Comparison of ENCODE assay signal across 8 cellular contexts in genomic region chr2:219029829-219030165, GRCh38. TPM values are rescaled to one million over a fixed set of nuclear protein-coding genes. Genes with fewer than 3 reads are reported as not detected.
A peak's percentile ranks its signal among the peaks of the same experiment; 100 is the strongest.
DNase-seq lines count a peak whose midpoint lies in the region; ATAC-seq, FAIRE-seq and TF ChIP-seq lines count a peak whose summit lies in the region.

No MANE protein-coding gene starts in this region.

- in situ Hi-C loops in HepG2 (cut with HindIII; ENCODE audit: extremely low pct_ligation_motif_present, low pct_unique_long_range_greater_than_20kb): no loop called here

- peak; percentile 99 for TF ChIP-seq CTCF in GM12875 (IDR thresholded peaks at IDR 0.05; ENCODE audit: borderline replicate concordance, insufficient read depth, low read depth, low read length)
- TF ChIP-seq CTCF in HepG2 (CRISPR knock-in tag; IDR thresholded peaks at IDR 0.05): peak; percentile 98

- H3K36me3 ChIP-seq in HepG2 (replicated peaks in 1 of 2; ENCODE audit: control insufficient read depth in 1 of 2, insufficient read depth in 2 of 2, low read length in 2 of 2): no peaks in the 10 kb centered on the region

- no peak overlapping the region for H3K27ac ChIP-seq in HepG2 (ENCODE audit: extremely low read length, insufficient read depth, low read length)

- peak; percentile 77 for DNase-seq in NCI-H2227 treated with DMSO at 0.1 percent for 48 hours (lab: John Stamatoyannopoulos, UW)
- DNase-seq in activated CD4-positive, alpha-beta T cell treated with anti-CD3 and anti-CD28 coated beads for 1 hour: peak; percentile 60
- DNase-seq in cerebellum (ENCODE audit: low spot score): peak; percentile 85
- peak; percentile 73 for DNase-seq in HepG2 (ENCODE audit: low spot score)
- DNase-seq in stimulated activated CD4-positive, alpha-beta T cell treated with anti-CD3 and anti-CD28 coated beads, Interleukin-4, amount 100 ng/mL, for 48 hours (ENCODE audit: low read depth in 2 of 2): peak; percentile 72 to 73

- H3K4me2 ChIP-seq in HepG2 (ENCODE audit: low read depth, low read length): no peak overlapping the region

- H3K4me3 ChIP-seq in GM12875 (ENCODE audit: low read depth, low read length) (no peak overlapping the region), HepG2 (replicated peaks in 1 of 3; ENCODE audit: insufficient read depth in 1 of 3, low read depth in 2 of 3, low read length in 3 of 3) (no peak overlapping the region)

- no peak overlapping the region for H3K9ac ChIP-seq in HepG2 (ENCODE audit: insufficient read depth, low read depth, low read length)

- H3K27me3 ChIP-seq in HepG2 (ENCODE audit: control insufficient read depth in 1 of 2, insufficient read depth in 2 of 2, low read length in 2 of 2): peaks cover 18 to 83% of the 10 kb centered on the region in 2 experiments

- WGBS in HepG2 (ENCODE audit: low lambda C conversion rate): 35% methylated on average over 8 of the region's 9 CpGs

- H4K20me1 ChIP-seq in HepG2 (ENCODE audit: insufficient read depth, low read length): peaks cover 14% of the 10 kb centered on the region; the same call in 1 of the 2 replicates

- TF ChIP-seq POLR2A in HepG2 (IDR thresholded peaks at IDR 0.05; ENCODE audit: insufficient read depth in 1 of 2, low read depth in 2 of 2, low read length in 2 of 2): no peak

- POLR2A ChIA-PET in HepG2 (lab: Yijun Ruan, JAX): interaction anchor here (0.9 to 1.3 kb wide), 3 partner anchors 28 to 125 kb away, joined by 3 to 5 read pairs (median 3); no protein-coding TSS in a partner anchor

- intact Hi-C loops in HepG2 (cut with micrococcal nuclease; ENCODE audit: unreplicated experiment): loop anchor here (1.0 to 2.0 kb wide), 3 partner anchors 27 to 126 kb away; no protein-coding TSS in a partner anchor

- peak; percentile 95 for TF ChIP-seq RAD21 in HepG2 (CRISPR knock-in tag; IDR thresholded peaks at IDR 0.05)

- no TSS peak for BruUV-seq in HepG2 (replicated peaks; lab: Mats Ljungman, UMichigan)

- no peak overlapping the region for H2AFZ ChIP-seq in HepG2 (ENCODE audit: low read length)

- FAIRE-seq in HepG2 (lab: Jason Lieb, UNC): peak; percentile 97

- H3K79me2 ChIP-seq in HepG2 (ENCODE audit: insufficient read depth, low read length): no peaks in the 10 kb centered on the region

- no peaks in the 10 kb centered on the region for H3K9me3 ChIP-seq in HepG2 (ENCODE audit: low read length)

- TF ChIP-seq EP300 in HepG2 (IDR thresholded peaks at IDR 0.05; ENCODE audit: low read depth in 2 of 2, low read length in 2 of 2) (no peak), HepG2 (CRISPR knock-in tag; IDR thresholded peaks at IDR 0.05; ENCODE audit: borderline replicate concordance) (no peak)

- CTCF ChIA-PET in HepG2 (lab: Yijun Ruan, JAX; ENCODE audit: low intra/inter-chr PET ratio, low total read pairs): interaction anchor here (0.7 to 3.2 kb wide), 7 partner anchors 28 to 125 kb away, joined by 3 to 48 read pairs (median 4); no protein-coding TSS in a partner anchor

- no peaks in the 10 kb centered on the region for H3K4me1 ChIP-seq in HepG2 (ENCODE audit: insufficient read depth, low read length)

- ATAC-seq in HG02981 (IDR thresholded peaks at IDR 0.05; ENCODE audit: unreplicated experiment) (peak; percentile 78), HepG2 (peak; percentile 88), HG03457 (IDR thresholded peaks at IDR 0.05; ENCODE audit: unreplicated experiment) (no peak)

RNA-seq across cellular contexts. Expression of gene CFAP65, which starts 11.5 kb away (rescaled TPM):
- 1.00 TPM for total RNA-seq in cerebellum
- not detected in 2 replicates for total RNA-seq in HepG2 (2016; rRNA removed; fragmentation: Illumina TruSeq; extraction: Trizol)
- not detected in 2 replicates for total RNA-seq in HepG2 (2016; cell fraction: cytosol; rRNA removed; fragmentation: Illumina TruSeq; extraction: Trizol; ENCODE audit: low read depth)
- total RNA-seq in HepG2 (2016; cell fraction: insoluble cytoplasmic fraction; rRNA removed; fragmentation: Illumina TruSeq; extraction: Trizol): not detected in 2 replicates
- total RNA-seq in HepG2 (2016; cell fraction: membrane; rRNA removed; fragmentation: Illumina TruSeq; extraction: Trizol): not detected in 2 replicates
- total RNA-seq in HepG2 (2016; cell fraction: nucleus; rRNA removed; fragmentation: Illumina TruSeq; extraction: Trizol): not detected in 2 replicates
- 0.03 and 0.05 TPM in 2 replicates for polyA plus RNA-seq in HepG2 (2011; rRNA removed)
- polyA plus RNA-seq in HepG2 (2011; cell fraction: cytosol; rRNA removed): 0.03 TPM in 2 replicates
- 0.17 and 0.18 TPM in 2 replicates for polyA plus RNA-seq in HepG2 (2011; cell fraction: nucleus; rRNA removed)
- polyA plus RNA-seq in HepG2 (2012): 0.09 TPM in 1 of 2 replicates, not detected in the other
- not detected in 2 replicates for polyA plus RNA-seq in HepG2 (2016; cell fraction: cytosol; fragmentation: Illumina TruSeq; extraction: Trizol; ENCODE audit: low read depth)
- polyA plus RNA-seq in HepG2 (2016; cell fraction: insoluble cytoplasmic fraction; fragmentation: Illumina TruSeq; extraction: Trizol; ENCODE audit: low read depth): not detected in 2 replicates
- polyA plus RNA-seq in HepG2 (2016; cell fraction: membrane; fragmentation: Illumina TruSeq; extraction: Trizol; ENCODE audit: low read depth): not detected in 2 replicates
- polyA plus RNA-seq in HepG2 (2016; cell fraction: nucleus; fragmentation: Illumina TruSeq; extraction: Trizol; ENCODE audit: insufficient read depth, low read depth): not detected in 2 replicates
- polyA minus RNA-seq in HepG2 (2011; rRNA and poly(A)+ RNA removed; ENCODE audit: low replicate concordance): not detected in 2 replicates
- polyA minus RNA-seq in HepG2 (2011; cell fraction: cytosol; rRNA and poly(A)+ RNA removed): not detected in 2 replicates
- not detected in 2 replicates for polyA minus RNA-seq in HepG2 (2011; cell fraction: nucleus; rRNA and poly(A)+ RNA removed)

RNA-seq across cellular contexts. Expression of gene IHH, which starts 30.9 kb away (rescaled TPM):
- total RNA-seq in cerebellum: not detected
- total RNA-seq in HepG2 (2016; rRNA removed; fragmentation: Illumina TruSeq; extraction: Trizol): 0.15 and 0.42 TPM in 2 replicates
- 0.20 TPM in 1 of 2 replicates, not detected in the other for total RNA-seq in HepG2 (2016; cell fraction: cytosol; rRNA removed; fragmentation: Illumina TruSeq; extraction: Trizol; ENCODE audit: low read depth)
- 0.31 and 0.39 TPM in 2 replicates for total RNA-seq in HepG2 (2016; cell fraction: insoluble cytoplasmic fraction; rRNA removed; fragmentation: Illumina TruSeq; extraction: Trizol)
- total RNA-seq in HepG2 (2016; cell fraction: membrane; rRNA removed; fragmentation: Illumina TruSeq; extraction: Trizol): 0.28 and 0.31 TPM in 2 replicates
- 0.63 and 0.90 TPM in 2 replicates for total RNA-seq in HepG2 (2016; cell fraction: nucleus; rRNA removed; fragmentation: Illumina TruSeq; extraction: Trizol)
- 0.10 TPM in 1 of 2 replicates, not detected in the other for polyA plus RNA-seq in HepG2 (2011; rRNA removed)
- polyA plus RNA-seq in HepG2 (2011; cell fraction: cytosol; rRNA removed): 0.09 TPM in 2 replicates
- 0.16 and 0.37 TPM in 2 replicates for polyA plus RNA-seq in HepG2 (2011; cell fraction: nucleus; rRNA removed)
- polyA plus RNA-seq in HepG2 (2012): 0.08 and 0.12 TPM in 2 replicates
- polyA plus RNA-seq in HepG2 (2016; cell fraction: cytosol; fragmentation: Illumina TruSeq; extraction: Trizol; ENCODE audit: low read depth): 0.11 and 0.16 TPM in 2 replicates
- 0.30 and 0.58 TPM in 2 replicates for polyA plus RNA-seq in HepG2 (2016; cell fraction: insoluble cytoplasmic fraction; fragmentation: Illumina TruSeq; extraction: Trizol; ENCODE audit: low read depth)
- 0.41 and 0.43 TPM in 2 replicates for polyA plus RNA-seq in HepG2 (2016; cell fraction: membrane; fragmentation: Illumina TruSeq; extraction: Trizol; ENCODE audit: low read depth)
- 0.81 and 1.1 TPM in 2 replicates for polyA plus RNA-seq in HepG2 (2016; cell fraction: nucleus; fragmentation: Illumina TruSeq; extraction: Trizol; ENCODE audit: insufficient read depth, low read depth)
- polyA minus RNA-seq in HepG2 (2011; rRNA and poly(A)+ RNA removed; ENCODE audit: low replicate concordance): 0.26 TPM in 1 of 2 replicates, not detected in the other
- not detected in 2 replicates for polyA minus RNA-seq in HepG2 (2011; cell fraction: cytosol; rRNA and poly(A)+ RNA removed)
- 0.26 and 0.50 TPM in 2 replicates for polyA minus RNA-seq in HepG2 (2011; cell fraction: nucleus; rRNA and poly(A)+ RNA removed)

RNA-seq across cellular contexts. Expression of gene CRYBA2, which starts 36.6 kb away (rescaled TPM):
- total RNA-seq in cerebellum: not detected
- not detected in 2 replicates for total RNA-seq in HepG2 (2016; rRNA removed; fragmentation: Illumina TruSeq; extraction: Trizol)
- total RNA-seq in HepG2 (2016; cell fraction: cytosol; rRNA removed; fragmentation: Illumina TruSeq; extraction: Trizol; ENCODE audit: low read depth): not detected in 2 replicates
- not detected in 2 replicates for total RNA-seq in HepG2 (2016; cell fraction: insoluble cytoplasmic fraction; rRNA removed; fragmentation: Illumina TruSeq; extraction: Trizol)
- not detected in 2 replicates for total RNA-seq in HepG2 (2016; cell fraction: membrane; rRNA removed; fragmentation: Illumina TruSeq; extraction: Trizol)
- total RNA-seq in HepG2 (2016; cell fraction: nucleus; rRNA removed; fragmentation: Illumina TruSeq; extraction: Trizol): not detected in 2 replicates
- not detected in 2 replicates for polyA plus RNA-seq in HepG2 (2011; rRNA removed)
- not detected in 2 replicates for polyA plus RNA-seq in HepG2 (2011; cell fraction: cytosol; rRNA removed)
- not detected in 2 replicates for polyA plus RNA-seq in HepG2 (2011; cell fraction: nucleus; rRNA removed)
- not detected in 2 replicates for polyA plus RNA-seq in HepG2 (2012)
- not detected in 2 replicates for polyA plus RNA-seq in HepG2 (2016; cell fraction: cytosol; fragmentation: Illumina TruSeq; extraction: Trizol; ENCODE audit: low read depth)
- not detected in 2 replicates for polyA plus RNA-seq in HepG2 (2016; cell fraction: insoluble cytoplasmic fraction; fragmentation: Illumina TruSeq; extraction: Trizol; ENCODE audit: low read depth)
- polyA plus RNA-seq in HepG2 (2016; cell fraction: membrane; fragmentation: Illumina TruSeq; extraction: Trizol; ENCODE audit: low read depth): not detected in 2 replicates
- not detected in 2 replicates for polyA plus RNA-seq in HepG2 (2016; cell fraction: nucleus; fragmentation: Illumina TruSeq; extraction: Trizol; ENCODE audit: insufficient read depth, low read depth)
- polyA minus RNA-seq in HepG2 (2011; rRNA and poly(A)+ RNA removed; ENCODE audit: low replicate concordance): not detected in 2 replicates
- not detected in 2 replicates for polyA minus RNA-seq in HepG2 (2011; cell fraction: cytosol; rRNA and poly(A)+ RNA removed)
- polyA minus RNA-seq in HepG2 (2011; cell fraction: nucleus; rRNA and poly(A)+ RNA removed): not detected in 2 replicates

RNA-seq across cellular contexts. Expression of gene FEV, which starts 44.8 kb away (rescaled TPM):
- total RNA-seq in cerebellum (not detected), HepG2 (2016; rRNA removed; fragmentation: Illumina TruSeq; extraction: Trizol) (not detected in 2 replicates)
- total RNA-seq in HepG2 (2016; cell fraction: cytosol; rRNA removed; fragmentation: Illumina TruSeq; extraction: Trizol; ENCODE audit: low read depth): not detected in 2 replicates
- not detected in 2 replicates for total RNA-seq in HepG2 (2016; cell fraction: insoluble cytoplasmic fraction; rRNA removed; fragmentation: Illumina TruSeq; extraction: Trizol)
- not detected in 2 replicates for total RNA-seq in HepG2 (2016; cell fraction: membrane; rRNA removed; fragmentation: Illumina TruSeq; extraction: Trizol)
- total RNA-seq in HepG2 (2016; cell fraction: nucleus; rRNA removed; fragmentation: Illumina TruSeq; extraction: Trizol): not detected in 2 replicates
- polyA plus RNA-seq in HepG2 (2011; rRNA removed): not detected in 2 replicates
- not detected in 2 replicates for polyA plus RNA-seq in HepG2 (2011; cell fraction: cytosol; rRNA removed)
- not detected in 2 replicates for polyA plus RNA-seq in HepG2 (2011; cell fraction: nucleus; rRNA removed)
- polyA plus RNA-seq in HepG2 (2012): not detected in 2 replicates
- polyA plus RNA-seq in HepG2 (2016; cell fraction: cytosol; fragmentation: Illumina TruSeq; extraction: Trizol; ENCODE audit: low read depth): not detected in 2 replicates
- not detected in 2 replicates for polyA plus RNA-seq in HepG2 (2016; cell fraction: insoluble cytoplasmic fraction; fragmentation: Illumina TruSeq; extraction: Trizol; ENCODE audit: low read depth)
- not detected in 2 replicates for polyA plus RNA-seq in HepG2 (2016; cell fraction: membrane; fragmentation: Illumina TruSeq; extraction: Trizol; ENCODE audit: low read depth)
- polyA plus RNA-seq in HepG2 (2016; cell fraction: nucleus; fragmentation: Illumina TruSeq; extraction: Trizol; ENCODE audit: insufficient read depth, low read depth): not detected in 2 replicates
- not detected in 2 replicates for polyA minus RNA-seq in HepG2 (2011; rRNA and poly(A)+ RNA removed; ENCODE audit: low replicate concordance)
- not detected in 2 replicates for polyA minus RNA-seq in HepG2 (2011; cell fraction: cytosol; rRNA and poly(A)+ RNA removed)
- polyA minus RNA-seq in HepG2 (2011; cell fraction: nucleus; rRNA and poly(A)+ RNA removed): not detected in 2 replicates
